In the genomic region with DNA sequence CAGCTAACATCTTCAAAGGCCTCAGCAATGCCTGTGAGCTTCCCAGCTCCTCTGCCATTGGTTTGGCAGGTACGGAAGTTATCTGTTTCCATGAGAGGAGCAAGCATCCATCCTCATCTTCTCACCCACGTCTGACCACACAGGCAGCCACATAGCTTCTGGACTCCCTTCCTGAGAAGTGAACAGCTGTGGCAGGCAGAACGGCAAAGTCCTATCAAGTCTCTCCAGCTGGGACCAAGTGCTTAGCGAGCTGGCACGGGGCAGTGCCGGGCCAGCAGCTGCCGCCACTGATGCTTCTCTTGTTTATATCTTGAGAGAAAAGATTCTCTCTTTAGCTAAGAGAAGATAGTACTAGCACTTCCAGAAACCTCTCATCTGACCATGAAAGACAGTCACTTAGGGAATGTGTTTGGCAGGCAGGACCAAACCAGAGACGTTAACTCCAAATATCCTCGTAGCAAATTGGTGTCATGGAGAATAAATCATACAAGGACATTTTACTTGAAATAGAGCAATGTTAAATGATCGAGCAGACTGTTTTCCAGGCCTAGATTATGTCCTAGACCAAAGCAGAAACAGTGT, we compare ENCODE assay signal across 1 cellular context.
TF ChIP-seq lines count a peak whose summit lies in the region.

No MANE protein-coding gene starts in this region.

TF ChIP-seq in IMR-90, 13 proteins besides CTCF, POLR2A, EP300 and RAD21 (continued from another document):
- TF ChIP-seq ELK1 (IDR thresholded peaks at IDR 0.05; ENCODE audit: borderline replicate concordance, low read depth, low read length) (no peak), RFX5 (IDR thresholded peaks at IDR 0.05; ENCODE audit: low read depth, low read length) (no peak)
